1 cellular context compared by ENCODE assay signal in genomic region chr3:188287339-188287738, GRCh38.
TF ChIP-seq lines count a peak whose summit lies in the region.

No MANE protein-coding gene starts in this region.

TF ChIP-seq in WTC11, 78 proteins besides CTCF, POLR2A, EP300 and RAD21 (continued from another document):
- TF ChIP-seq, protein P1, sequence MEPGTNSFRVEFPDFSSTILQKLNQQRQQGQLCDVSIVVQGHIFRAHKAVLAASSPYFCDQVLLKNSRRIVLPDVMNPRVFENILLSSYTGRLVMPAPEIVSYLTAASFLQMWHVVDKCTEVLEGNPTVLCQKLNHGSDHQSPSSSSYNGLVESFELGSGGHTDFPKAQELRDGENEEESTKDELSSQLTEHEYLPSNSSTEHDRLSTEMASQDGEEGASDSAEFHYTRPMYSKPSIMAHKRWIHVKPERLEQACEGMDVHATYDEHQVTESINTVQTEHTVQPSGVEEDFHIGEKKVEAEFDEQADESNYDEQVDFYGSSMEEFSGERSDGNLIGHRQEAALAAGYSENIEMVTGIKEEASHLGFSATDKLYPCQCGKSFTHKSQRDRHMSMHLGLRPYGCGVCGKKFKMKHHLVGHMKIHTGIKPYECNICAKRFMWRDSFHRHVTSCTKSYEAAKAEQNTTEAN (CRISPR knock-in tag; IDR thresholded peaks at IDR 0.05), result no peak
- TF ChIP-seq, protein P2, sequence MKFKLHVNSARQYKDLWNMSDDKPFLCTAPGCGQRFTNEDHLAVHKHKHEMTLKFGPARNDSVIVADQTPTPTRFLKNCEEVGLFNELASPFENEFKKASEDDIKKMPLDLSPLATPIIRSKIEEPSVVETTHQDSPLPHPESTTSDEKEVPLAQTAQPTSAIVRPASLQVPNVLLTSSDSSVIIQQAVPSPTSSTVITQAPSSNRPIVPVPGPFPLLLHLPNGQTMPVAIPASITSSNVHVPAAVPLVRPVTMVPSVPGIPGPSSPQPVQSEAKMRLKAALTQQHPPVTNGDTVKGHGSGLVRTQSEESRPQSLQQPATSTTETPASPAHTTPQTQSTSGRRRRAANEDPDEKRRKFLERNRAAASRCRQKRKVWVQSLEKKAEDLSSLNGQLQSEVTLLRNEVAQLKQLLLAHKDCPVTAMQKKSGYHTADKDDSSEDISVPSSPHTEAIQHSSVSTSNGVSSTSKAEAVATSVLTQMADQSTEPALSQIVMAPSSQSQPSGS (CRISPR knock-in tag; IDR thresholded peaks at IDR 0.05; ENCODE audit: borderline replicate concordance, low read depth), result no peak
- TF ChIP-seq ZNF138 (CRISPR knock-in tag; conservative IDR thresholded peaks at IDR 0.05) (no peak), CREB1 (CRISPR knock-in tag; IDR thresholded peaks at IDR 0.05) (no peak), ZNF121 (CRISPR knock-in tag; IDR thresholded peaks at IDR 0.05) (no peak), NFE2L1 (CRISPR knock-in tag; IDR thresholded peaks at IDR 0.05) (no peak)
- TF ChIP-seq, protein P3, sequence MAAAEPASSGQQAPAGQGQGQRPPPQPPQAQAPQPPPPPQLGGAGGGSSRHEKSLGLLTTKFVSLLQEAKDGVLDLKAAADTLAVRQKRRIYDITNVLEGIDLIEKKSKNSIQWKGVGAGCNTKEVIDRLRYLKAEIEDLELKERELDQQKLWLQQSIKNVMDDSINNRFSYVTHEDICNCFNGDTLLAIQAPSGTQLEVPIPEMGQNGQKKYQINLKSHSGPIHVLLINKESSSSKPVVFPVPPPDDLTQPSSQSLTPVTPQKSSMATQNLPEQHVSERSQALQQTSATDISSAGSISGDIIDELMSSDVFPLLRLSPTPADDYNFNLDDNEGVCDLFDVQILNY (CRISPR knock-in tag; IDR thresholded peaks at IDR 0.05), result no peak
